ENCODE assay signal across 8 cellular contexts in the genomic region with DNA sequence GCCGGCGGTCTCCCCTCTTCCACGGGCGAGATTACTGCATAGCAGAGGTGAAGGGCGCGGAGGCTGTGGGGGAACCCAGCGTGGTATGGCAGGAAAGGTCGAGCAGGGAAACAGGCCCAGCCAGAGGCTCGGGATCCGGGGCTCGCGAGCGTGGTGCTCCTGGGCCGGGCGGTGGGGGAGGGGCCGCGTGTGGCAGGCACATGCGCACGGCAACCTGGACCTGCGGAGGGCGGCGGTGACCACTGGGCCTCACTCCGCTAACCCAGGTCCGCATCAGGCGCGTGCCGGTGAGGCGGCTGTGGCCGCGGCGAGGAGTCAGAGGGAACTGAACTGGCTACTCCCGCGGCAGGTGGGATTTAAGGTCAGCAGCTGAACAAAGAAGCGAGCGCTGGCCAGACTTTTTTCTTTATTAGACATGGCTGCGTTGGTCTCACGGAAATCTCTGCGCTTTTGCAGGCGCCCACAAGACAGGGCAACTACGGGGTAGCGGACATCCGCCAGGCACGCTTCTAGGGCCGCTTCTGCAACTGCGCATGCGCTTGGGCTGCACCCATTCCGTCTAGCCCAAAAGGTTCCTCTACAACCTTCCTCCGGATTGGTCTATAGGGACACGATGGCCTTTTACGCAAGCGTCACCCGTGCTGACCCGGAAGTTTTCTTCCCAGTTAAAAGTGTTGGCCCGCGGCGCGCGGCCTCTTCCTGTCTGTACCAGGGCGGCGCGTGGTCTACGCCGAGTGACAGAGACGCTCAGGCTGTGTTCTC. TPM values are rescaled to one million over a fixed set of nuclear protein-coding genes. Genes with fewer than 3 reads are reported as not detected.
DNase-seq lines count a peak whose midpoint lies in the region; ATAC-seq, FAIRE-seq and TF ChIP-seq lines count a peak whose summit lies in the region.

A gene (plus strand): TSS at position 694 of the 762 bp plus-strand sequence. CDS start 869 bp downstream, outside the sequence.

- H3K9ac ChIP-seq in kidney (ENCODE audit: low read length in 2 of 2): peak within 1 kb of the TSS; percentile 91 to 93

- ATAC-seq in HG03432 (IDR thresholded peaks at IDR 0.05; ENCODE audit: unreplicated experiment): peak; percentile 83

- TF ChIP-seq CTCF in kidney (IDR thresholded peaks at IDR 0.05; ENCODE audit: borderline replicate concordance, extremely low read depth, insufficient read depth): no peak

- intact Hi-C loops in kidney (cut with DNase I): no loop called here

- H3K9me3 ChIP-seq in kidney (ENCODE audit: control insufficient read depth in 1 of 2, low read length in 2 of 2): no peaks in the 10 kb centered on the region

- peak; percentile 97 for TF ChIP-seq POLR2A in GM19099 (IDR thresholded peaks at IDR 0.05; ENCODE audit: extremely low read depth, insufficient read length, low read depth)

- peak within 1 kb of the TSS; percentile 87 to 98 for H3K4me3 ChIP-seq in kidney (ENCODE audit: low read length in 2 of 2)

- peaks cover 0 to 18% of the 10 kb centered on the region in 2 donors for H3K36me3 ChIP-seq in kidney (ENCODE audit: control insufficient read depth in 1 of 2, insufficient read depth in 2 of 2, low read length in 2 of 2)

- peak within 1 kb of the TSS; percentile 97 for H3K27ac ChIP-seq in kidney (ENCODE audit: low read depth in 2 of 2, low read length in 2 of 2)

- peaks cover 7 to 16% of the 10 kb centered on the region in 2 donors for H3K4me1 ChIP-seq in kidney (ENCODE audit: control insufficient read depth in 1 of 2, insufficient read depth in 1 of 2, low read depth in 1 of 2, low read length in 2 of 2)

- DNase-seq in AG20443 (ENCODE audit: low spot score) (peak; percentile 99), NCI-H510A (lab: John Stamatoyannopoulos, UW) (peak; percentile 92), cerebellum (ENCODE audit: low spot score) (peak; percentile 99), kidney (peak; percentile 99)
- peak; percentile 96 for DNase-seq in activated CD4-positive, alpha-beta T cell treated with anti-CD3 and anti-CD28 coated beads for 1 hour
- DNase-seq in stimulated activated CD4-positive, alpha-beta T cell treated with anti-CD3 and anti-CD28 coated beads, Interleukin-15, amount 100 ng/mL, for 24 hours: peak; percentile 95

- FAIRE-seq in kidney (lab: Jason Lieb, UNC): peak; percentile 32

RNA-seq across cellular contexts. Expression of the gene that starts here (rescaled TPM):
- total RNA-seq in cerebellum (920 TPM), kidney (802 TPM)
- 929 TPM for polyA plus RNA-seq in kidney (ENCODE audit: insufficient read depth, low read depth, low replicate concordance)

Comparison
In these comparisons a context has a peak if more than half of its experiments do, and no peak if none do; other contexts are left out.
1. Peak in every context shown above with its lines: DNase-seq, ATAC-seq, H3K4me3 ChIP-seq and H3K27ac ChIP-seq.